Comparison of ENCODE assay signal across 36 cellular contexts in the genomic region with DNA sequence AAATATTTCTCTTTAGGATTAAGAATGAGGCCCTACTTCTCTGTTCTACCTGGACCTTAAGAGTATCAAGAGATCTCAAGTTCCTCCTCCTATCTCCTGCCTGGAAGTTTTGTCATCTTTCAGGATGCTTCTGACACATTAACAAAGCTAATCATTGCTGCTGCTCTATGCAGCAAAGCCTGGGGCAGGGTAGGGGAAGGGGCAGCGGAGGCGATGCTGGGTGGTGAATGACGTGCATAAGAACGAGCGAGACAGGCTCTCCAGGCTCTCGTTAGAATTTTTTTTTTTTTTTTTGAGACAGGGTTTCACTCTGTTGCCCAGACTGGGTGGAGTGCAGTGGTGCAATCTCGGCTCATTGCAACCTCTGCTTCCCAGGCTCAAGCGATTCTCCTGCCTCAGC. TPM values are rescaled to one million over a fixed set of nuclear protein-coding genes. Genes with fewer than 3 reads are reported as not detected.
"Had no signal": no experiment of that assay in that cellular context is flagged by ENCODE, and none has a peak within 500 bp of the region (broad histone marks: within the 10 kb centered on the region; RNA-seq: fewer than 3 reads in every experiment).

No MANE protein-coding gene starts in this region.

- H3K4me2 ChIP-seq: KMS-11 had no signal

- H3K9me3 ChIP-seq: MG63 had no signal

- H3K27me3 ChIP-seq: MG63 had no signal

- H3K4me3 ChIP-seq: MG63 had no signal

- H3K36me3 ChIP-seq: MG63 had no signal

- H3K27ac ChIP-seq: KMS-11 had no signal

- H3K9ac ChIP-seq: KMS-11 had no signal

- DNase-seq: Karpas-422, Kasumi-1, KG1, MG63, MM.1S, NCI-H1048, NCI-H1092, NCI-H1092 treated with DMSO at 0.1 percent for 48 hours, NCI-H1105, NCI-H1105 treated with DMSO at 0.1 percent for 48 hours, NCI-H1417, NCI-H1417 treated with DMSO at 0.1 percent for 48 hours, NCI-H1436, NCI-H1436 treated with DMSO at 0.1 percent for 48 hours, NCI-H146, NCI-H1694, NCI-H187, NCI-H187 treated with DMSO at 0.1 percent for 48 hours, NCI-H1930, NCI-H2029, NCI-H2029 treated with DMSO at 0.1 percent for 48 hours, NCI-H2081, NCI-H2081 treated with DMSO at 0.1 percent for 48 hours, NCI-H2107, NCI-H2171, NCI-H2171 treated with DMSO at 0.1 percent for 48 hours, NCI-H2227 treated with DMSO at 0.1 percent for 48 hours, NCI-H226, NCI-H345, NCI-H446, NCI-H446 treated with DMSO at 0.1 percent for 48 hours, NCI-H510A had no signal

RNA-seq across cellular contexts. Expression of a gene that starts 37.8 kb away (rescaled TPM):
- total RNA-seq: LHCN-M2, MCF 10A, NCI-H460 had no signal
